In genomic region chr4:68948044-68948743, GRCh38 we compare ENCODE assay signal across 1 cellular context.
TF ChIP-seq lines count a peak whose summit lies in the region.

No MANE protein-coding gene starts in this region.

TF ChIP-seq in HepG2, 621 proteins besides CTCF, POLR2A, EP300 and RAD21 (continued from another document and continues in another):
- TF ChIP-seq AFF4 (CRISPR knock-in tag; IDR thresholded peaks at IDR 0.05) (peak; percentile 70; the same call in 1 of the 2 replicates), ZBTB37 (CRISPR knock-in tag; IDR thresholded peaks at IDR 0.05) (no peak), SNAPC4 (CRISPR knock-in tag; IDR thresholded peaks at IDR 0.05) (no peak), MIXL1 (CRISPR knock-in tag; IDR thresholded peaks at IDR 0.05) (peak; percentile 77), CBX5 (CRISPR knock-in tag; IDR thresholded peaks at IDR 0.05; ENCODE audit: borderline replicate concordance) (no peak), SUZ12 (IDR thresholded peaks at IDR 0.05; ENCODE audit: low read depth, low read length) (no peak), ZBTB39 (CRISPR knock-in tag; IDR thresholded peaks at IDR 0.05) (no peak), SRSF4 (IDR thresholded peaks at IDR 0.05; ENCODE audit: low read depth, low read length, poor library complexity, severe bottlenecking) (no peak), STAT6 (CRISPR knock-in tag; IDR thresholded peaks at IDR 0.05; ENCODE audit: borderline replicate concordance) (no peak), NR2F1 (CRISPR knock-in tag; IDR thresholded peaks at IDR 0.05) (no peak), RERE (CRISPR knock-in tag; IDR thresholded peaks at IDR 0.05; ENCODE audit: low read depth) (no peak), ZNF644 (CRISPR knock-in tag; IDR thresholded peaks at IDR 0.05; ENCODE audit: low read depth) (peak; percentile 44), HDAC2 (CRISPR knock-in tag; IDR thresholded peaks at IDR 0.05) (peak; percentile 37), ZNF672 (CRISPR knock-in tag; IDR thresholded peaks at IDR 0.05) (no peak), CCDC6 (CRISPR knock-in tag; IDR thresholded peaks at IDR 0.05) (no peak), GMEB1 (CRISPR knock-in tag; IDR thresholded peaks at IDR 0.05; ENCODE audit: borderline replicate concordance) (no peak), KDM6A (CRISPR knock-in tag; IDR thresholded peaks at IDR 0.05; ENCODE audit: low read depth) (no peak), ELK4 (CRISPR knock-in tag; IDR thresholded peaks at IDR 0.05; ENCODE audit: borderline replicate concordance) (no peak), ZNF607 (CRISPR knock-in tag; IDR thresholded peaks at IDR 0.05; ENCODE audit: borderline replicate concordance) (no peak), NPAS2 (CRISPR knock-in tag; IDR thresholded peaks at IDR 0.05; ENCODE audit: borderline replicate concordance) (no peak), RNF2 (conservative IDR thresholded peaks at IDR 0.05; ENCODE audit: low read depth) (no peak), THAP8 (CRISPR knock-in tag; IDR thresholded peaks at IDR 0.05; ENCODE audit: borderline replicate concordance) (no peak), ZNF350 (CRISPR knock-in tag; IDR thresholded peaks at IDR 0.05; ENCODE audit: borderline replicate concordance, low read depth) (no peak), ZSCAN20 (CRISPR knock-in tag; IDR thresholded peaks at IDR 0.05; ENCODE audit: borderline replicate concordance) (no peak)
